Comparison of ENCODE assay signal across 1 cellular context in the genomic region with DNA sequence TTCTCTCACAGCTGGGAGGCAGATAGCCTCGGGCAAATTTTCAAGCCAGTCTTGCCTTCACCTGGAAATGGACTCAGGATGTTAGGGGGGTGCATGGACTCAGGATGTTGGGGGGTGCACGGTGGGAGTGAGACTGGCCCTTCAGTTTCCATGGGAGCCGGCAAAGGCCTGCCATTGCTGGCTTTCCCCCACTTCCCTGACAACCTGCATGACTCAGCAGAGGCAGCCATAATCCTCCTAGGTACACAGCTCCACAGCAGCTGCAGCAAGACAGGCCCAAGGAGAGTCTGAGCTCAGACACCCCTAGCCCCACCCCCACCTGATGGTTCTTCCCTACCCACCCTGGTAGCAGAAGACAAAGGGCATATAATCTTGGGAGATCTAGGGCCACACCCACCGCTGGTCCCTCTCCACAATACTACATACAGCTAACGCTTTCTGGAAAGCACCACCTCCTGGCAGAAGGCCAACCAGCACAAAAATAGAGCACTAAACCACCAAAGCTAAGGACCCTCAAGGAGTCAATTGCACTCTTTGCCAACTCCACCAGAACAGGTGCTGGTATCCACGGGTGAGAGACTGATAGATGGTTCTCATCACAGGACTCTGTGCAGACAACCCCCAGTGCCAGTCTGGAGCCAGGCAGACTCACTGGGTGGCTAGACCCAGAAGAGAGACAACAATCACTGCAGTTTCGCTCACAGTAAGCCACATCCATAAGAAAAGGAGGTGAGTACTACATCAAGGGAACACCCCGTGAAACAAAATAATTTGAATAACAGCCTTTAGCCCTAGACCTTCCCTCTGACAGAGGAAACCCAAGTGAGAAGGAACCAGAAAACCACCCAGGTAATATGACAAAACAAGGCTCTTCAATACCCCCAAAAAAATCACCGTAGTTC.
TF ChIP-seq lines count a peak whose summit lies in the region.

No MANE protein-coding gene starts in this region.

TF ChIP-seq in liver, 16 proteins besides CTCF, POLR2A, EP300 and RAD21 (continued from another document):
- TF ChIP-seq, protein P1, sequence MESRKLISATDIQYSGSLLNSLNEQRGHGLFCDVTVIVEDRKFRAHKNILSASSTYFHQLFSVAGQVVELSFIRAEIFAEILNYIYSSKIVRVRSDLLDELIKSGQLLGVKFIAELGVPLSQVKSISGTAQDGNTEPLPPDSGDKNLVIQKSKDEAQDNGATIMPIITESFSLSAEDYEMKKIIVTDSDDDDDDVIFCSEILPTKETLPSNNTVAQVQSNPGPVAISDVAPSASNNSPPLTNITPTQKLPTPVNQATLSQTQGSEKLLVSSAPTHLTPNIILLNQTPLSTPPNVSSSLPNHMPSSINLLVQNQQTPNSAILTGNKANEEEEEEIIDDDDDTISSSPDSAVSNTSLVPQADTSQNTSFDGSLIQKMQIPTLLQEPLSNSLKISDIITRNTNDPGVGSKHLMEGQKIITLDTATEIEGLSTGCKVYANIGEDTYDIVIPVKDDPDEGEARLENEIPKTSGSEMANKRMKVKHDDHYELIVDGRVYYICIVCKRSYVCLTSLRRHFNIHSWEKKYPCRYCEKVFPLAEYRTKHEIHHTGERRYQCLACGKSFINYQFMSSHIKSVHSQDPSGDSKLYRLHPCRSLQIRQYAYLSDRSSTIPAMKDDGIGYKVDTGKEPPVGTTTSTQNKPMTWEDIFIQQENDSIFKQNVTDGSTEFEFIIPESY (IDR thresholded peaks at IDR 0.05) = no peak
- TF ChIP-seq RXRA (IDR thresholded peaks at IDR 0.05) = no peak
- no peak for TF ChIP-seq HNF4A (conservative IDR thresholded peaks at IDR 0.05)
- TF ChIP-seq FOXA1 (IDR thresholded peaks at IDR 0.05) = no peak
- no peak for TF ChIP-seq TAF1 (conservative IDR thresholded peaks at IDR 0.05)
- TF ChIP-seq EGR1 (IDR thresholded peaks at IDR 0.05; ENCODE audit: low read depth in 2 of 2) = no peak
- no peak for TF ChIP-seq JUND (IDR thresholded peaks at IDR 0.05)
- TF ChIP-seq GABPA (IDR thresholded peaks at IDR 0.05 in 1 of 2, conservative IDR thresholded peaks at IDR 0.05 in 1 of 2) = no peak
